18 cellular contexts compared by ENCODE assay signal in genomic region chr3:14396293-14396692, GRCh38.
"Had no signal": no experiment of that assay in that cellular context is flagged by ENCODE, and none has a peak within 500 bp of the region (broad histone marks: within the 10 kb centered on the region; RNA-seq: fewer than 3 reads in every experiment).

No MANE protein-coding gene starts in this region.

- DNase-seq: activated CD4-positive, alpha-beta T cell treated with anti-CD3 and anti-CD28 coated beads for 36 hours; activated effector memory CD4-positive, alpha-beta T cell treated with anti-CD3 and anti-CD28 coated beads, Interleukin-2, amount 50 U/mL, for 16 hours; activated naive CD8-positive, alpha-beta T cell treated with anti-CD3 and anti-CD28 coated beads for 36 hours; esophagus squamous epithelium; foreskin fibroblast; glutamatergic neuron; immature natural killer cell; mammary epithelial cell; posterior cingulate gyrus; SW 1271; T-helper 9 cell; upper lobe of left lung had no signal

- H3K4me3 ChIP-seq: ascending aorta, esophagus squamous epithelium, right atrium auricular region, SJSA1, skin epidermis, upper lobe of left lung had no signal

- H3K27ac Mint-ChIP-seq: activated CD4-positive, alpha-beta T cell treated with anti-CD3 and anti-CD28 coated beads for 36 hours; activated naive CD8-positive, alpha-beta T cell treated with anti-CD3 and anti-CD28 coated beads for 36 hours had no signal

- H3K9me3 ChIP-seq: ascending aorta, esophagus squamous epithelium, neutrophil, right atrium auricular region, SJSA1, upper lobe of left lung had no signal

- H3K36me3 ChIP-seq: ascending aorta, esophagus squamous epithelium, neutrophil, right atrium auricular region, SJSA1, upper lobe of left lung had no signal

- H3K4me3 Mint-ChIP-seq: activated CD4-positive, alpha-beta T cell treated with anti-CD3 and anti-CD28 coated beads for 36 hours; activated naive CD8-positive, alpha-beta T cell treated with anti-CD3 and anti-CD28 coated beads for 36 hours had no signal

- H3K36me3 Mint-ChIP-seq: activated naive CD8-positive, alpha-beta T cell treated with anti-CD3 and anti-CD28 coated beads for 36 hours; immature natural killer cell had no signal

- H3K27me3 ChIP-seq: ascending aorta, esophagus squamous epithelium, neutrophil, right atrium auricular region, SJSA1, upper lobe of left lung had no signal

- H3K27me3 Mint-ChIP-seq: activated CD4-positive, alpha-beta T cell treated with anti-CD3 and anti-CD28 coated beads for 36 hours; activated naive CD8-positive, alpha-beta T cell treated with anti-CD3 and anti-CD28 coated beads for 36 hours had no signal

- H3K9me3 Mint-ChIP-seq: activated naive CD8-positive, alpha-beta T cell treated with anti-CD3 and anti-CD28 coated beads for 36 hours had no signal

- H3K4me1 ChIP-seq: ascending aorta had no signal

- ATAC-seq: activated CD4-positive, alpha-beta T cell treated with anti-CD3 and anti-CD28 coated beads for 36 hours; left lobe of liver had no signal
